ENCODE assay signal across 22 cellular contexts in the genomic region with DNA sequence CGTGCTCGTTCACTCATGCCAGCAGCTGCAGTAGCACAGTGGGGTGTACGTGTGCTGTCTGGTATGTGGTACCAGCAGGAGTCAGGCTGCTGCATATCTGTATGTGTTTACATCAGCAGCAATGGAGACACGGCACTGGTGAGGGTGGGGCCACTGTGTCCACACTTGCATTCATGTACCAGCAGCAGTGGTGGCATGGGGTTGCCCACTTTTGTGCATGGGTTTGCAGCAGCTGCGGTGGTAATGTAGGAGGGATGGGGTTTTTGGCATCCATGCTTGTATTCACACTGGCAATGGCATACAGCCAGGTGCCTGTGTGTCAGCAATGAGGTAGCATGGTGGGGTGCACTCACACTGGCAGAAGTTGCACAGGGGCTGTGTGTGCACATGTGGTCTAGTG.
DNase-seq lines count a peak whose midpoint lies in the region; ATAC-seq and TF ChIP-seq lines count a peak whose summit lies in the region.
"Had no signal": no experiment of that assay in that cellular context is flagged by ENCODE, and none has a peak within 500 bp of the region (broad histone marks: within the 10 kb centered on the region; RNA-seq: fewer than 3 reads in every experiment).

No MANE protein-coding gene starts in this region.

- peaks cover 0 to 5% of the 10 kb centered on the region in 2 donors for H3K9me3 ChIP-seq in right atrium auricular region
- H3K9me3 ChIP-seq in spleen, result peaks cover 0 to 33% (median 14%) of the 10 kb centered on the region in 8 donors
- H3K9me3 ChIP-seq in HAP-1, result no peaks in the 10 kb centered on the region

- DNase-seq in cardiac septum (ENCODE audit: low spot score), result peak; percentile 57
- no peak for DNase-seq in right atrium auricular region (ENCODE audit: low spot score)
- DNase-seq in neural crest cell (ENCODE audit: low read depth, low spot score), result no peak
- peak; percentile 72 for DNase-seq in spleen
- no peak for DNase-seq in amygdala (lab: John Stamatoyannopoulos, UW)
- DNase-seq in H4 (ENCODE audit: low spot score), result no peak
- no peak for DNase-seq in HAP-1 (ENCODE audit: low spot score in 2 of 2)
- DNase-seq: CD4-positive, alpha-beta T cell; CD8-positive, alpha-beta memory T cell; DMS 273 treated with DMSO at 0.1 percent for 48 hours; DMS79; EL; GDM1; GOT3; H9; HFFc6 had no signal

- H3K36me3 ChIP-seq in right atrium auricular region (no peaks in the 10 kb centered on the region), spleen (no peaks in the 10 kb centered on the region), HAP-1 (replicated peaks) (no peaks in the 10 kb centered on the region)
- H3K36me3 ChIP-seq: BLaER1 had no signal

- H3K4me1 ChIP-seq in right atrium auricular region, result no peaks in the 10 kb centered on the region
- no peaks in the 10 kb centered on the region for H3K4me1 ChIP-seq in spleen
- H3K4me1 ChIP-seq in HAP-1, result no peaks in the 10 kb centered on the region
- H3K4me1 ChIP-seq: BLaER1 had no signal

- H3K9me3 Mint-ChIP-seq in neural crest cell, result peaks cover 10% of the 10 kb centered on the region

- TF ChIP-seq CTCF in right atrium auricular region (IDR thresholded peaks at IDR 0.05) (no peak), neural crest cell (conservative IDR thresholded peaks at IDR 0.05) (no peak), spleen (IDR thresholded peaks at IDR 0.05 in 8 of 11, conservative IDR thresholded peaks at IDR 0.05 in 3 of 11) (no peak)

- WGBS in spleen, 5 donors, result 82 to 97% (median 85%) methylated on average over 2 to 5 of the region's 5 CpGs

- intact Hi-C loops in cardiac septum (cut with DNase I) (no loop called here), spleen (cut with DNase I; ENCODE audit: low total_unique reads) (no loop called here)

- H3K36me3 Mint-ChIP-seq in neural crest cell (ENCODE audit: low read depth), result no peaks in the 10 kb centered on the region

- in situ Hi-C loops in HAP-1 (cut with MboI; ENCODE audit: low sequenced_read_pairs), result no loop called here

- TF ChIP-seq POLR2A in spleen (IDR thresholded peaks at IDR 0.05), result no peak

- H3K4me1 Mint-ChIP-seq in neural crest cell, result no peaks in the 10 kb centered on the region
- H3K4me1 Mint-ChIP-seq: B cell; CD8-positive, alpha-beta memory T cell; H9 had no signal

- no peak overlapping the region for H3K27ac ChIP-seq in right atrium auricular region
- H3K27ac ChIP-seq in spleen, result no peak overlapping the region
- H3K27ac ChIP-seq: 22Rv1, BLaER1, C4-2B had no signal

- H3K27ac Mint-ChIP-seq in neural crest cell (ENCODE audit: unreplicated experiment), result peak overlapping the region; percentile 16
- H3K27ac Mint-ChIP-seq: B cell; CD4-positive, alpha-beta T cell; CD8-positive, alpha-beta memory T cell; H9; HFFc6 had no signal

- no peak for ATAC-seq in GM18511 (IDR thresholded peaks at IDR 0.05; ENCODE audit: unreplicated experiment)
- ATAC-seq: GM12878 had no signal

- no peaks in the 10 kb centered on the region for H3K27me3 ChIP-seq in right atrium auricular region
- no peaks in the 10 kb centered on the region for H3K27me3 ChIP-seq in spleen (replicated peaks in 1 of 7)
- H3K27me3 ChIP-seq in HAP-1 (ENCODE audit: low read depth), result no peaks in the 10 kb centered on the region
- H3K27me3 ChIP-seq: BLaER1 had no signal

- H3K4me3 ChIP-seq in right atrium auricular region (no peak overlapping the region), spleen (no peak overlapping the region), HAP-1 (no peak overlapping the region)
- H3K4me3 ChIP-seq: BLaER1, GM12878 had no signal

- no peaks in the 10 kb centered on the region for H3K27me3 Mint-ChIP-seq in neural crest cell (ENCODE audit: low read depth)
- H3K27me3 Mint-ChIP-seq: B cell; CD4-positive, alpha-beta T cell; CD8-positive, alpha-beta memory T cell had no signal

- H3K4me3 Mint-ChIP-seq in neural crest cell, result no peak overlapping the region
- H3K4me3 Mint-ChIP-seq: B cell; CD4-positive, alpha-beta T cell; CD8-positive, alpha-beta memory T cell; H9; HFFc6 had no signal

Comparison
In these comparisons a context has a peak if more than half of its experiments do, and no peak if none do; other contexts are left out.
1. DNase-seq: peak in cardiac septum (single experiment) and spleen (single experiment); none in right atrium auricular region (single experiment), neural crest cell (single experiment), amygdala (0 of 56), H4 (single experiment) and HAP-1 (0 of 2).